Comparison of ENCODE assay signal across 12 cellular contexts in genomic region chr11:69156673-69157155, GRCh38. TPM values are rescaled to one million over a fixed set of nuclear protein-coding genes. Genes with fewer than 3 reads are reported as not detected.
DNase-seq lines count a peak whose midpoint lies in the region; ATAC-seq, FAIRE-seq and TF ChIP-seq lines count a peak whose summit lies in the region.
"Had no signal": no experiment of that assay in that cellular context is flagged by ENCODE, and none has a peak within 500 bp of the region (broad histone marks: within the 10 kb centered on the region; RNA-seq: fewer than 3 reads in every experiment).

No MANE protein-coding gene starts in this region.

- peaks cover 17% of the 10 kb centered on the region for H3K27me3 Mint-ChIP-seq in GM23338 (ENCODE audit: insufficient read depth, low read depth, poor library complexity)

- no TSS peak for BruUV-seq in K562 (replicated peaks; lab: Mats Ljungman, UMichigan)

- POLR2A ChIA-PET in K562 (lab: Yijun Ruan, JAX): interaction anchor here (0.6 kb wide), 3 partner anchors 14 to 142 kb away, joined by 3 read pairs; no protein-coding TSS in a partner anchor

- no peaks in the 10 kb centered on the region for H3K9me2 ChIP-seq in GM23338 (ENCODE audit: insufficient read depth)

- CTCF ChIA-PET in K562 (lab: Yijun Ruan, JAX; ENCODE audit: low intra/inter-chr PET ratio): no interaction called here

- TF ChIP-seq CTCF in GM23338 (conservative IDR thresholded peaks at IDR 0.05; ENCODE audit: low read depth in 2 of 2) (no peak), K562 (IDR thresholded peaks at IDR 0.05 in 2 of 3, conservative IDR thresholded peaks at IDR 0.05 in 1 of 3; ENCODE audit: insufficient read depth in 2 of 3, low read depth in 1 of 3, low read length in 3 of 3) (no peak)

- 28% methylated on average over 7 of the region's 15 CpGs for WGBS in K562 (ENCODE audit: insufficient coverage, low coverage, missing lambda C conversion rate)

- ATAC-seq in GM23338 (no peak; the same call in 2 of the 3 replicates), K562 (peak; percentile 48), HG02678 (IDR thresholded peaks at IDR 0.05; ENCODE audit: unreplicated experiment) (no peak)
- ATAC-seq: T-helper 17 cell had no signal

- H3K27me3 ChIP-seq in GM23338 (ENCODE audit: insufficient read depth) (no peaks in the 10 kb centered on the region), K562 (ENCODE audit: control insufficient read depth in 2 of 2, insufficient read depth in 2 of 2, low read length in 2 of 2) (peaks cover 4 to 57% of the 10 kb centered on the region in 2 experiments), layer of hippocampus (ENCODE audit: control insufficient read depth, insufficient read depth, low read length) (no peaks in the 10 kb centered on the region), stomach smooth muscle (ENCODE audit: control insufficient read depth in 1 of 2, insufficient read depth in 2 of 2, low read length in 2 of 2) (no peaks in the 10 kb centered on the region)

- H3K36me3 Mint-ChIP-seq in GM23338 (ENCODE audit: low read depth): no peaks in the 10 kb centered on the region
- H3K36me3 Mint-ChIP-seq: immature natural killer cell had no signal

- no peak for TF ChIP-seq EP300 in K562 (IDR thresholded peaks at IDR 0.05; ENCODE audit: low read length)

- in situ Hi-C loops in K562 (cut with MboI): no loop called here

- no peak overlapping the region for H3K4me3 Mint-ChIP-seq in GM23338
- H3K4me3 Mint-ChIP-seq: activated T-cell treated with anti-CD3 and anti-CD28 coated beads, Interleukin-2, amount 50 U/mL, for 24 hours; immature natural killer cell; T-helper 17 cell had no signal

- H4K20me1 ChIP-seq in GM23338 (replicated peaks; ENCODE audit: insufficient read depth) (no peaks in the 10 kb centered on the region), K562 (replicated peaks; ENCODE audit: control insufficient read depth, insufficient read depth, low read length) (no peaks in the 10 kb centered on the region)

- H2AFZ ChIP-seq in GM23338 (0 out of 2 replicates have a peak overlapping the region, but pooled peaks have one; percentile 38), K562 (ENCODE audit: low read depth, low read length) (peak overlapping the region; percentile 61)

- peak; percentile 35 for FAIRE-seq in K562 (lab: Jason Lieb, UNC)

- no peak overlapping the region for H3K27ac Mint-ChIP-seq in GM23338
- H3K27ac Mint-ChIP-seq: immature natural killer cell, T-helper 17 cell had no signal

- peaks cover 4% of the 10 kb centered on the region for H3K9me1 ChIP-seq in K562 (ENCODE audit: control insufficient read depth, insufficient read depth, low read length)

- no peak for DNase-seq in GM23338 (ENCODE audit: low spot score)
- peak in 2 of 4 experiments; percentile 48 to 55 for DNase-seq in K562 (ENCODE audit: extremely low read depth in 1 of 4, low spot score in 3 of 4)
- no peak for DNase-seq in activated CD4-positive, alpha-beta T cell treated with anti-CD3 and anti-CD28 coated beads for 4 hours
- DNase-seq in GDM1 (lab: John Stamatoyannopoulos, UW): no peak
- DNase-seq in ureter (ENCODE audit: low spot score): no peak
- DNase-seq: immature natural killer cell, T-helper 17 cell had no signal

- H3K9me3 ChIP-seq in K562 (replicated peaks; ENCODE audit: control insufficient read depth, insufficient read depth, low read depth, low read length) (no peaks in the 10 kb centered on the region), stomach smooth muscle (ENCODE audit: control insufficient read depth in 2 of 2, low read length in 2 of 2) (no peaks in the 10 kb centered on the region)

- H3F3A ChIP-seq in GM23338 (replicated peaks; ENCODE audit: low read depth): no peaks in the 10 kb centered on the region

- H3K79me2 ChIP-seq in GM23338 (replicated peaks; ENCODE audit: insufficient read depth) (no peaks in the 10 kb centered on the region), K562 (ENCODE audit: control insufficient read depth, insufficient read depth, low read length) (no peaks in the 10 kb centered on the region; the same call in 2 of the 3 replicates)

- H3K4me2 ChIP-seq in GM23338 (no peak overlapping the region), K562 (ENCODE audit: insufficient read depth, low read length) (peak overlapping the region; percentile 68)

- H3K4me3 ChIP-seq in GM23338 (no peak overlapping the region), K562 (no peak overlapping the region; the same call in 1 of the 2 replicates), stomach smooth muscle (ENCODE audit: low read length in 2 of 2) (peak overlapping the region in 1 of 2 donors; percentile 40)

- intact Hi-C loops in K562 (cut with micrococcal nuclease): no loop called here

- no peak for TF ChIP-seq RAD21 in K562 (CRISPR knock-in tag; conservative IDR thresholded peaks at IDR 0.05 in 1 of 2, IDR thresholded peaks at IDR 0.05 in 1 of 2)

- H3K36me3 ChIP-seq in GM23338 (ENCODE audit: insufficient read depth) (no peaks in the 10 kb centered on the region), K562 (ENCODE audit: control insufficient read depth, insufficient read depth, low read length) (no peaks in the 10 kb centered on the region), stomach smooth muscle (ENCODE audit: control insufficient read depth in 2 of 2, insufficient read depth in 2 of 2, low read length in 2 of 2) (no peaks in the 10 kb centered on the region)

- H3K4me1 ChIP-seq in GM23338 (ENCODE audit: insufficient read depth) (peaks cover 17% of the 10 kb centered on the region), K562 (replicated peaks in 1 of 2; ENCODE audit: control insufficient read depth in 2 of 2, insufficient read depth in 2 of 2, low read length in 2 of 2) (peaks cover 36% of the 10 kb centered on the region in 2 experiments; a peak in 4 of 5 replicates), stomach smooth muscle (ENCODE audit: control insufficient read depth, insufficient read depth, low read length) (peaks cover 21% of the 10 kb centered on the region)

- H3K9me3 Mint-ChIP-seq in GM23338: no peaks in the 10 kb centered on the region
- H3K9me3 Mint-ChIP-seq: activated T-cell treated with anti-CD3 and anti-CD28 coated beads, Interleukin-2, amount 50 U/mL, for 24 hours; immature natural killer cell had no signal

- H3K27ac ChIP-seq in GM23338 (ENCODE audit: low read depth) (no peak overlapping the region), K562 (ENCODE audit: extremely low read depth, low read depth, low read length) (peak overlapping the region; percentile 66; the same call in 2 of the 3 replicates), layer of hippocampus (ENCODE audit: low read depth, low read length) (peak overlapping the region; percentile 89), stomach smooth muscle (ENCODE audit: low read length) (peak overlapping the region; percentile 46)

- TF ChIP-seq POLR2A in K562 (conservative IDR thresholded peaks at IDR 0.05): no peak

- H3K9ac ChIP-seq in K562 (ENCODE audit: insufficient read depth in 1 of 2, low read depth in 2 of 2, low read length in 2 of 2) (peak overlapping the region; percentile 1 to 39; a peak in 3 of 4 replicates), stomach smooth muscle (ENCODE audit: low read length in 2 of 2) (peak overlapping the region; percentile 34 to 47)

- H3K4me1 Mint-ChIP-seq in GM23338: peaks cover 19% of the 10 kb centered on the region
- H3K4me1 Mint-ChIP-seq: immature natural killer cell, T-helper 17 cell had no signal

TF ChIP-seq in GM23338, 12 proteins besides CTCF, POLR2A, EP300 and RAD21 (continues in another document):
- no peak for TF ChIP-seq ZNF331 (CRISPR knock-in tag; IDR thresholded peaks at IDR 0.05; ENCODE audit: low read depth)
- no peak for TF ChIP-seq EZH2 (IDR thresholded peaks at IDR 0.05; ENCODE audit: low read depth, unreplicated experiment)
- no peak for TF ChIP-seq ZNF114 (CRISPR knock-in tag; IDR thresholded peaks at IDR 0.05)
- TF ChIP-seq JUNB (IDR thresholded peaks at IDR 0.05; ENCODE audit: unreplicated experiment): no peak
- no peak for TF ChIP-seq EZH2phosphoT487 (IDR thresholded peaks at IDR 0.05; ENCODE audit: unreplicated experiment)
- no peak for TF ChIP-seq NANOG (IDR thresholded peaks at IDR 0.05; ENCODE audit: borderline replicate concordance)

TF ChIP-seq in K562, 482 proteins besides CTCF, POLR2A, EP300 and RAD21 (continues in another document):
- TF ChIP-seq CEBPB (tag; IDR thresholded peaks at IDR 0.05): peak; percentile 85

RNA-seq across cellular contexts. Expression of gene SMIM38, which starts 1.0 kb away (rescaled TPM):
- 0.38 TPM in 1 of 2 replicates, not detected in the other for total RNA-seq in GM23338 (2014; rRNA removed; shearing (Covaris generic))
- polyA plus RNA-seq in GM23338 (2016; fragmentation: Nextera tagmentation; extraction: Ambion mirVana) (not detected in 2 replicates), K562 (2011; rRNA removed) (0.34 and 0.99 TPM in 2 replicates), K562 (2014; fragmentation: Illumina TruSeq; extraction: Trizol) (0.21 TPM in 2 replicates), K562 (2014; fragmentation: Nextera tagmentation; extraction: Ambion mirVana) (not detected), K562 (2014; rRNA removed) (0.07 and 0.36 TPM in 2 replicates)
- total RNA-seq in K562 (2011; cell fraction: chromatin; rRNA removed; ENCODE audit: low replicate concordance): 4.9 and 7.8 TPM in 2 replicates
- 5.0 and 7.9 TPM in 2 replicates for total RNA-seq in K562 (2011; cell fraction: nucleolus; rRNA removed)
- total RNA-seq in K562 (2011; cell fraction: nucleoplasm; rRNA removed): 4.7 and 5.7 TPM in 2 replicates
- total RNA-seq in K562 (2014; rRNA removed) (0.33 and 1.2 TPM in 2 replicates), K562 (2014; rRNA removed; fragmentation: Illumina TruSeq; extraction: Trizol) (0.06 and 0.15 TPM in 2 replicates), K562 (2015; rRNA removed; fragmentation: Illumina TruSeq; extraction: Trizol) (0.11 and 0.14 TPM in 2 replicates), K562 (2021) (0.27 and 0.38 TPM in 2 replicates), ureter (1.1 TPM)
- polyA plus RNA-seq in K562 (2011; cell fraction: cytosol; rRNA removed): 0.35 and 0.67 TPM in 2 replicates
- 1.3 and 4.0 TPM in 2 replicates for polyA plus RNA-seq in K562 (2011; cell fraction: nucleus; rRNA removed)
- 0.12 and 0.68 TPM in 2 replicates for polyA plus RNA-seq in K562 (2012)
- polyA minus RNA-seq in K562 (2011; rRNA and poly(A)+ RNA removed): 0.24 and 1.5 TPM in 2 replicates
- polyA minus RNA-seq in K562 (2011; cell fraction: cytosol; rRNA and poly(A)+ RNA removed): 1.7 and 1.9 TPM in 2 replicates
- polyA minus RNA-seq in K562 (2011; cell fraction: nucleus; rRNA and poly(A)+ RNA removed): 1.1 and 1.3 TPM in 2 replicates
- total RNA-seq: G401 had no signal
- polyA plus RNA-seq: immature natural killer cell had no signal
